Comparison of ENCODE assay signal across 7 cellular contexts in the genomic region with DNA sequence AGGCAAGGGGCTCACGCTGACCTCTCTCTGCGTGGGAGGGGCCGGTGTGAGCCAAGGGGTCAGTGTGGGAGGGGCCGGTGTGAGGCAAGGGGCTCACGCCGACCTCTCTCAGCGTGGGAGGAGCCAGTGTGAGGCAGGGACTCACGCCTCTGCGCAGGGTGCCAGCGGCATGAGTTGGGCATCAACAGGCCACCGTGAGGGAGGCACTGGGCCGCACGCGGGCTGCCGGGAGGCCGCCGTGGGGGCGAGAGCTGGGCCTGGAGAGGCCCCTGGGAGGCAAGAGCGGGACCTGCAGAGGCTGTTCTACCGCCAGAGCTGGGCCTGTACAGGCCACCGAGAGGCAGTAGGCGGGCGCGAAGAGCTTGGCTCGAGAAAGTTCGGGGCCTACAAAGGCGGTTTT.
A peak's percentile ranks its signal among the peaks of the same experiment; 100 is the strongest.
DNase-seq lines count a peak whose midpoint lies in the region; ATAC-seq and TF ChIP-seq lines count a peak whose summit lies in the region.
"Not testable (repeated sequence)": the region's sequence is repeated elsewhere in the genome, so short reads cannot be mapped to it uniquely, and the experiment has no call there.

No MANE protein-coding gene starts in this region.

- not testable (repeated sequence) for H3K9me3 Mint-ChIP-seq in T-helper 2 cell treated with Interferon-gamma antibody and Interleukin-4, amounts not matched to agents 5 μg/mL and 100 μg/mL, for 36 hours; stimulated activated effector memory CD8-positive, alpha-beta T cell treated with anti-CD3 and anti-CD28 coated beads, Interleukin-12 subunit alpha, Interleukin-12 subunit beta, amount 100 ng/mL, for 72 hours
- H3K9me3 Mint-ChIP-seq in naive thymus-derived CD4-positive, alpha-beta T cell: peaks cover 0 to 10% (median 3%) of the 10 kb centered on the region in 11 donors

- not testable (repeated sequence) for H3K27ac ChIP-seq in adrenal gland; naive thymus-derived CD4-positive, alpha-beta T cell (ENCODE audit: low read depth, low read length)

- not testable (repeated sequence) for ATAC-seq in left cardiac atrium; naive thymus-derived CD4-positive, alpha-beta T cell; stimulated activated effector memory CD8-positive, alpha-beta T cell treated with anti-CD3 and anti-CD28 coated beads, Interleukin-12 subunit alpha, Interleukin-12 subunit beta, amount 100 ng/mL, for 72 hours

- not testable (repeated sequence) for H3K4me3 Mint-ChIP-seq in T-helper 2 cell treated with Interferon-gamma antibody and Interleukin-4, amounts not matched to agents 5 μg/mL and 100 μg/mL, for 36 hours; naive thymus-derived CD4-positive, alpha-beta T cell; stimulated activated effector memory CD8-positive, alpha-beta T cell treated with anti-CD3 and anti-CD28 coated beads, Interleukin-12 subunit alpha, Interleukin-12 subunit beta, amount 100 ng/mL, for 72 hours

- TF ChIP-seq POLR2A in adrenal gland (IDR thresholded peaks at IDR 0.05): not testable (repeated sequence)

- H3K4me1 ChIP-seq in adrenal gland (replicated peaks in 1 of 2); naive thymus-derived CD4-positive, alpha-beta T cell (ENCODE audit: control insufficient read depth in 2 of 2, insufficient read depth in 2 of 2, low read length in 2 of 2): not testable (repeated sequence)

- not testable (repeated sequence) for H3K36me3 Mint-ChIP-seq in T-helper 2 cell treated with Interferon-gamma antibody and Interleukin-4, amounts not matched to agents 5 μg/mL and 100 μg/mL, for 36 hours (ENCODE audit: low read depth); naive thymus-derived CD4-positive, alpha-beta T cell; stimulated activated effector memory CD8-positive, alpha-beta T cell treated with anti-CD3 and anti-CD28 coated beads, Interleukin-12 subunit alpha, Interleukin-12 subunit beta, amount 100 ng/mL, for 72 hours

- not testable (repeated sequence) for H3K9me3 ChIP-seq in adrenal gland (replicated peaks in 1 of 3); naive thymus-derived CD4-positive, alpha-beta T cell (ENCODE audit: control insufficient read depth in 2 of 3, low read length in 3 of 3)

- not testable (repeated sequence) for H3K4me1 Mint-ChIP-seq in T-helper 2 cell treated with Interferon-gamma antibody and Interleukin-4, amounts not matched to agents 5 μg/mL and 100 μg/mL, for 36 hours (ENCODE audit: low read depth); naive thymus-derived CD4-positive, alpha-beta T cell; stimulated activated effector memory CD8-positive, alpha-beta T cell treated with anti-CD3 and anti-CD28 coated beads, Interleukin-12 subunit alpha, Interleukin-12 subunit beta, amount 100 ng/mL, for 72 hours

- not testable (repeated sequence) for H3K27me3 ChIP-seq in adrenal gland; naive thymus-derived CD4-positive, alpha-beta T cell (ENCODE audit: control insufficient read depth in 2 of 2, insufficient read depth in 2 of 2, low read length in 2 of 2)

- POLR2A ChIA-PET in naive thymus-derived CD4-positive, alpha-beta T cell (lab: Charles Lee): not testable (repeated sequence)

- intact Hi-C loops in adrenal gland (cut with DNase I); left cardiac atrium (cut with DNase I); naive thymus-derived CD4-positive, alpha-beta T cell (cut with micrococcal nuclease): not testable (repeated sequence)

- H3K27me3 Mint-ChIP-seq in T-helper 2 cell treated with Interferon-gamma antibody and Interleukin-4, amounts not matched to agents 5 μg/mL and 100 μg/mL, for 36 hours (ENCODE audit: low read depth); naive thymus-derived CD4-positive, alpha-beta T cell: not testable (repeated sequence)

- H3K36me3 ChIP-seq in adrenal gland (replicated peaks in 1 of 2); naive thymus-derived CD4-positive, alpha-beta T cell (ENCODE audit: control insufficient read depth in 2 of 3, insufficient read depth in 3 of 3, low read length in 3 of 3): not testable (repeated sequence)

- H3K27ac Mint-ChIP-seq in T-helper 2 cell treated with Interferon-gamma antibody and Interleukin-4, amounts not matched to agents 5 μg/mL and 100 μg/mL, for 36 hours; naive thymus-derived CD4-positive, alpha-beta T cell; stimulated activated effector memory CD8-positive, alpha-beta T cell treated with anti-CD3 and anti-CD28 coated beads, Interleukin-12 subunit alpha, Interleukin-12 subunit beta, amount 100 ng/mL, for 72 hours: not testable (repeated sequence)

- DNase-seq in T-helper 2 cell treated with Interferon-gamma antibody and Interleukin-4, amounts not matched to agents 5 μg/mL and 100 μg/mL, for 36 hours (ENCODE audit: low spot score): peak; percentile 38
- DNase-seq in activated T-cell treated with anti-CD3 and anti-CD28 coated beads for 1 hour (ENCODE audit: low read depth) (peak; percentile 3), adrenal gland (peak in 5 of 7 donors; percentile 21 to 83 (median 27)), left cardiac atrium (peak; percentile 29)
- peak in 6 of 9 donors; percentile 2 to 55 (median 22) for DNase-seq in naive thymus-derived CD4-positive, alpha-beta T cell
- DNase-seq in stimulated activated CD4-positive, alpha-beta T cell treated with anti-CD3 and anti-CD28 coated beads, Interleukin-12 subunit alpha, Interleukin-12 subunit beta, amount 100 ng/mL, for 4 hours: peak; percentile 7
- DNase-seq in stimulated activated effector memory CD8-positive, alpha-beta T cell treated with anti-CD3 and anti-CD28 coated beads, Interleukin-12 subunit alpha, Interleukin-12 subunit beta, amount 100 ng/mL, for 72 hours (ENCODE audit: low spot score in 2 of 2): peak; percentile 34 to 70

- 92 to 96% (median 94%) methylated on average over 14 to 23 of the region's 27 CpGs for WGBS in adrenal gland, 4 donors

- TF ChIP-seq CTCF in adrenal gland (IDR thresholded peaks at IDR 0.05): not testable (repeated sequence)

- CTCF ChIA-PET in naive thymus-derived CD4-positive, alpha-beta T cell (lab: Charles Lee): not testable (repeated sequence)

- H3K4me3 ChIP-seq in adrenal gland; naive thymus-derived CD4-positive, alpha-beta T cell (ENCODE audit: low read length): not testable (repeated sequence)
